Comparison of ENCODE assay signal across 25 cellular contexts in genomic region chr20:30601974-30602373, GRCh38.
DNase-seq lines count a peak whose midpoint lies in the region; ATAC-seq, FAIRE-seq and TF ChIP-seq lines count a peak whose summit lies in the region.
"Had no signal": no experiment of that assay in that cellular context is flagged by ENCODE, and none has a peak within 500 bp of the region (broad histone marks: within the 10 kb centered on the region; RNA-seq: fewer than 3 reads in every experiment).

No MANE protein-coding gene starts in this region.

- no peak overlapping the region for H4K8ac ChIP-seq in H1 (ENCODE audit: extremely low read depth, insufficient read depth, low read length)

- no peak overlapping the region for H3K14ac ChIP-seq in H1 (ENCODE audit: insufficient read length)

- no peak overlapping the region for H4K5ac ChIP-seq in H1 (ENCODE audit: insufficient read length, low read depth, low read length)

- TF ChIP-seq EP300 in GM12878 (IDR thresholded peaks at IDR 0.05; ENCODE audit: borderline replicate concordance in 1 of 2, control insufficient read depth in 1 of 2, low read depth in 2 of 2, low read length in 2 of 2) (no peak), H1 (IDR thresholded peaks at IDR 0.05; ENCODE audit: borderline replicate concordance in 1 of 2, low read depth in 2 of 2, low read length in 2 of 2) (no peak)

- no TSS peak for BruUV-seq in GM12878 (replicated peaks; lab: Mats Ljungman, UMichigan)

- H2BK15ac ChIP-seq in H1 (ENCODE audit: low read length), result no peak overlapping the region

- no peak overlapping the region for H2AK5ac ChIP-seq in H1 (ENCODE audit: low read depth, low read length)

- no peak overlapping the region for H3K9ac ChIP-seq in GM12878 (ENCODE audit: control insufficient read depth, insufficient read depth, low read length)
- H3K9ac ChIP-seq in H1 (replicated peaks in 1 of 4; ENCODE audit: extremely low read depth in 1 of 4, low read depth in 3 of 4, low read length in 3 of 4), result no peak overlapping the region
- H3K9ac ChIP-seq: BLaER1 had no signal

- H3K4me2 ChIP-seq in GM12878 (ENCODE audit: control insufficient read depth, insufficient read depth) (no peak overlapping the region), H1 (ENCODE audit: insufficient read depth in 1 of 2, low read depth in 2 of 2, low read length in 2 of 2) (no peak overlapping the region)
- H3K4me2 ChIP-seq: BLaER1 had no signal

- WGBS in GM12878 (ENCODE audit: insufficient coverage, insufficient replicate concordance, low lambda C conversion rate, missing lambda C conversion rate), result 0% methylated on average over 2 of the region's 2 CpGs
- WGBS in H1 (ENCODE audit: extremely low coverage in 1 of 2, insufficient coverage in 1 of 2, insufficient read length in 1 of 2, insufficient replicate concordance in 2 of 2, low coverage in 1 of 2, low lambda C conversion rate in 2 of 2, missing lambda C conversion rate in 1 of 2), 2 experiments, result 56% methylated on average over 2 of the region's 2 CpGs; no CpG with 5 or more reads in 1 of the 2 experiments

- no peaks in the 10 kb centered on the region for H3K27me3 ChIP-seq in GM12878 (replicated peaks in 1 of 2; ENCODE audit: control insufficient read depth in 2 of 2, insufficient read depth in 2 of 2, low read length in 1 of 2)
- H3K27me3 ChIP-seq in H1 (replicated peaks in 1 of 4; ENCODE audit: control insufficient read depth in 3 of 4, extremely low read depth in 1 of 4, insufficient read depth in 3 of 4, low read length in 3 of 4), result no peaks in the 10 kb centered on the region
- H3K27me3 ChIP-seq: BE2C, BLaER1 had no signal

- H3K27ac ChIP-seq in HEK293 (ENCODE audit: extremely low read depth, low read depth, low read length), result no peak overlapping the region
- no peak overlapping the region for H3K27ac ChIP-seq in GM12878 (ENCODE audit: control insufficient read depth, insufficient read depth)
- H3K27ac ChIP-seq in H1 (ENCODE audit: low read depth, low read length), result no peak overlapping the region
- H3K27ac ChIP-seq: BLaER1 had no signal

- no peak overlapping the region for H3K23ac ChIP-seq in H1 (ENCODE audit: insufficient read length)

- no peak for TF ChIP-seq POLR2A in GM12878 (IDR thresholded peaks at IDR 0.05; ENCODE audit: low read depth, low read length)
- TF ChIP-seq POLR2A in H1 (IDR thresholded peaks at IDR 0.05; ENCODE audit: control extremely low read depth in 1 of 2, low read depth in 2 of 2, low read length in 2 of 2), result no peak

- H2BK20ac ChIP-seq in H1 (ENCODE audit: low read length), result no peak overlapping the region

- FAIRE-seq in GM12878 (lab: Jason Lieb, UNC), result no peak
- no peak for FAIRE-seq in H1 (lab: Jason Lieb, UNC)
- FAIRE-seq: A204.1, GM12891, GM18507 had no signal

- in situ Hi-C loops in GM12878 (cut with MboI), result no loop called here
- in situ Hi-C loops in GM13976 (cut with MboI; ENCODE audit: low sequenced_read_pairs, unreplicated experiment), result no loop called here

- ATAC-seq in GM12878, result no peak

- H3K56ac ChIP-seq in H1 (replicated peaks; ENCODE audit: insufficient read length, low read depth, low read length), result peak overlapping the region; percentile 86

- H3K4me3 ChIP-seq in HEK293 (ENCODE audit: low read depth, low read length) (no peak overlapping the region), GM12878 (no peak overlapping the region), H1 (ENCODE audit: extremely low read depth in 1 of 4, insufficient read depth in 2 of 4, low read depth in 3 of 4, low read length in 4 of 4) (no peak overlapping the region)
- H3K4me3 ChIP-seq: BLaER1 had no signal

- H3K9me3 ChIP-seq in HEK293 (ENCODE audit: control insufficient read depth, insufficient read depth, low read depth, low read length) (no peaks in the 10 kb centered on the region), GM12878 (replicated peaks; ENCODE audit: control insufficient read depth, insufficient read depth, low read length) (no peaks in the 10 kb centered on the region; the same call in 2 of the 3 replicates), H1 (ENCODE audit: insufficient read depth in 2 of 2, low read depth in 1 of 2, low read length in 1 of 2) (peaks cover 71 to 92% of the 10 kb centered on the region in 2 experiments)
- H3K9me3 ChIP-seq: BE2C had no signal

- RAD21 ChIA-PET in GM12878 (lab: Charles Lee; ENCODE audit: unreplicated experiment), result no interaction called here

- no peaks in the 10 kb centered on the region for H3K79me1 ChIP-seq in H1 (ENCODE audit: low read depth, low read length)

- CTCF ChIA-PET in HEK293 (lab: Yijun Ruan, JAX) (interaction anchor here (0.7 kb wide), 1 partner anchor 20 kb away, joined by 3 read pairs; no protein-coding TSS in a partner anchor), GM12878 (lab: Yijun Ruan, JAX) (no interaction called here), H1 (lab: Charles Lee; ENCODE audit: partially characterized antibody) (no interaction called here)

- H3K23me2 ChIP-seq in H1 (ENCODE audit: low read depth, low read length), result peaks cover 5% of the 10 kb centered on the region; the same call in 1 of the 2 replicates

- no peaks in the 10 kb centered on the region for H3K36me3 ChIP-seq in HEK293 (ENCODE audit: control insufficient read depth in 2 of 2, insufficient read depth in 1 of 2, low read length in 2 of 2)
- H3K36me3 ChIP-seq in GM12878 (ENCODE audit: control insufficient read depth in 2 of 2, insufficient read depth in 2 of 2, low read length in 1 of 2), result no peaks in the 10 kb centered on the region
- no peaks in the 10 kb centered on the region for H3K36me3 ChIP-seq in H1 (ENCODE audit: control insufficient read depth in 2 of 4, insufficient read depth in 4 of 4, low read length in 3 of 4)
- H3K36me3 ChIP-seq: BE2C, BLaER1 had no signal

- SMC1A ChIA-PET in GM12878 (lab: Charles Lee; ENCODE audit: uncharacterized antibody, unreplicated experiment), result no interaction called here

- no peak overlapping the region for H3K18ac ChIP-seq in H1 (ENCODE audit: extremely low read depth, low read length)

- no peak overlapping the region for H4K91ac ChIP-seq in H1 (replicated peaks; ENCODE audit: insufficient read length, low read length)

- H3K4me1 ChIP-seq in HEK293 (ENCODE audit: control insufficient read depth, insufficient read depth, low read length) (no peaks in the 10 kb centered on the region), GM12878 (ENCODE audit: control insufficient read depth, insufficient read depth, low read length) (no peaks in the 10 kb centered on the region), H1 (replicated peaks in 1 of 4; ENCODE audit: control insufficient read depth in 3 of 4, insufficient read depth in 4 of 4, low read length in 3 of 4) (no peaks in the 10 kb centered on the region)
- H3K4me1 ChIP-seq: BE2C had no signal

- DNase-seq in GM12878 (ENCODE audit: low read depth, low spot score) (no peak), H1 (ENCODE audit: low read depth in 1 of 2, low spot score in 2 of 2) (no peak), HK-2 (ENCODE audit: unreplicated experiment) (no peak), NOMO-1 treated with DMSO at 0.1 percent for 48 hours (lab: John Stamatoyannopoulos, UW; ENCODE audit: unreplicated experiment) (no peak), GM13976 (ENCODE audit: low spot score) (no peak)
- DNase-seq: 8988T; ACHN; BE2C; C1 segment of cervical spinal cord; CD4-positive, alpha-beta memory T cell; CD4-positive, CD25-positive, alpha-beta regulatory T cell; CD8-positive, alpha-beta memory T cell; COR-L47; DMS 273 treated with DMSO at 0.1 percent for 48 hours; DMS153; DMS53; DMS79; DND-41; EL; GDM1 had no signal

- TF ChIP-seq CTCF in HEK293 (tag by site-specific recombination; IDR thresholded peaks at IDR 0.05) (no peak), GM12878 (IDR thresholded peaks at IDR 0.05 in 2 of 3, conservative IDR thresholded peaks at IDR 0.05 in 1 of 3; ENCODE audit: control insufficient read depth in 2 of 3, extremely low read depth in 1 of 3, insufficient read depth in 1 of 3, low read depth in 3 of 3, low read length in 3 of 3) (no peak), H1 (IDR thresholded peaks at IDR 0.05; ENCODE audit: control extremely low read depth in 1 of 3, insufficient read depth in 1 of 3, low read depth in 1 of 3, low read length in 3 of 3) (no peak), GM13976 (IDR thresholded peaks at IDR 0.05; ENCODE audit: borderline replicate concordance, control extremely low read depth, extremely low read depth, insufficient read depth, missing control alignments) (no peak)

- POLR2A ChIA-PET in HEK293 (lab: Yijun Ruan, JAX) (no interaction called here), GM12878 (lab: Charles Lee) (no interaction called here), H1 (lab: Charles Lee; ENCODE audit: partially characterized antibody) (no interaction called here)

- no peak overlapping the region for H2BK12ac ChIP-seq in H1 (ENCODE audit: low read depth, low read length)

- TF ChIP-seq RAD21 in GM12878 (IDR thresholded peaks at IDR 0.05; ENCODE audit: insufficient read depth, low read depth, low read length) (no peak), H1 (IDR thresholded peaks at IDR 0.05 in 1 of 2, conservative IDR thresholded peaks at IDR 0.05 in 1 of 2; ENCODE audit: low read depth in 2 of 2, low read length in 2 of 2) (no peak)

- H4K20me1 ChIP-seq in GM12878 (ENCODE audit: control insufficient read depth, insufficient read depth) (no peaks in the 10 kb centered on the region), H1 (replicated peaks in 1 of 2; ENCODE audit: control insufficient read depth in 1 of 2, insufficient read depth in 2 of 2, low read length in 2 of 2) (peaks cover 0 to 2% of the 10 kb centered on the region in 2 experiments)
- H4K20me1 ChIP-seq: BLaER1 had no signal

- H2BK5ac ChIP-seq in H1 (ENCODE audit: low read depth, low read length), result no peak overlapping the region

- H2BK120ac ChIP-seq in H1 (replicated peaks; ENCODE audit: low read depth, low read length), result no peak overlapping the region

- H3K79me2 ChIP-seq in GM12878 (ENCODE audit: control insufficient read depth, insufficient read depth, low read length) (no peaks in the 10 kb centered on the region), H1 (ENCODE audit: control insufficient read depth in 1 of 2, insufficient read depth in 2 of 2, low read length in 2 of 2) (no peaks in the 10 kb centered on the region)

- no peak overlapping the region for H3K4ac ChIP-seq in H1 (replicated peaks; ENCODE audit: insufficient read length, low read depth, low read length)

- intact Hi-C loops in GM12878 (cut with micrococcal nuclease; ENCODE audit: unreplicated experiment), result no loop called here

- H2AFZ ChIP-seq in GM12878 (ENCODE audit: control insufficient read depth, low read depth, low read length) (no peak overlapping the region), H1 (ENCODE audit: low read length) (no peak overlapping the region)

TF ChIP-seq in GM12878, 131 proteins besides CTCF, POLR2A, EP300 and RAD21 (continues in another document):
- TF ChIP-seq RELA (IDR thresholded peaks at IDR 0.05; ENCODE audit: borderline replicate concordance, partially characterized antibody), result no peak

TF ChIP-seq in H1, 55 proteins besides CTCF, POLR2A, EP300 and RAD21 (continues in another document):
- TF ChIP-seq TBP (IDR thresholded peaks at IDR 0.05; ENCODE audit: low read depth, low read length) (no peak), SAP30 (IDR thresholded peaks at IDR 0.05; ENCODE audit: insufficient read depth, insufficient replicate concordance, low read length) (no peak), BACH1 (IDR thresholded peaks at IDR 0.05; ENCODE audit: low read length) (no peak)
